In the genomic region with DNA sequence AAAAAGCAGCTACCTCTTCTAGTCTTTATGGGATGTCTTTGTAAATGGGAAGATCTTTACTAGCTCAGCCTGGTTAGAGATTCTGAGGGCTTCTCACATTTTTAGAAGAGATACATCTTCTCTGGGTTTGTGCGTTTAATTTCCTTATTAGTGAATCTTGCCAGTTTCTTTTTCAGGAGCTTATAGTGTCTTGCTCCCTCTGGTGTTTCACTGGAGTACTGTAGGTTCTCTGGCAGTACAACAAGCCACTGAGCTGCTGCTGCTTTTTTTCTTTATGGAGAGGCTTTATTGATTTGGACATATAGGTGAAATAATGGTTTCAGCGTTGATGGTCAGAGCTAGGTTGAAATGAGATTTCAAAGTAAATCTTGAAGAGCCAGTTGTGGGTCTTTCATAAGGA, we compare ENCODE assay signal across 8 cellular contexts.
A peak's percentile ranks its signal among the peaks of the same experiment; 100 is the strongest.
DNase-seq lines count a peak whose midpoint lies in the region; ATAC-seq and TF ChIP-seq lines count a peak whose summit lies in the region.

No MANE protein-coding gene starts in this region.

- no peak overlapping the region for H2BK120ac ChIP-seq in IMR-90 (ENCODE audit: low read depth, low read length)

- H3K27ac ChIP-seq in IMR-90 (ENCODE audit: insufficient read depth, low read length): no peak overlapping the region

- TF ChIP-seq CTCF in IMR-90 (conservative IDR thresholded peaks at IDR 0.05; ENCODE audit: low read depth, low read length) (peak; percentile 43), WI38 (IDR thresholded peaks at IDR 0.05; ENCODE audit: low read depth, low read length) (peak; percentile 37; the same call in 1 of the 2 replicates)

- H3K23ac ChIP-seq in IMR-90 (ENCODE audit: low read depth, low read length): no peak overlapping the region

- no TSS peak for BruUV-seq in IMR-90 (replicated peaks; lab: Mats Ljungman, UMichigan)

- no peaks in the 10 kb centered on the region for H3K9me1 ChIP-seq in IMR-90 (ENCODE audit: insufficient read depth, low read length)

- no peaks in the 10 kb centered on the region for H3K79me1 ChIP-seq in IMR-90 (ENCODE audit: low read depth in 1 of 2, low read length in 2 of 2)

- TF ChIP-seq POLR2A in IMR-90 (IDR thresholded peaks at IDR 0.05; ENCODE audit: low read depth, low read length): no peak

- H2BK5ac ChIP-seq in IMR-90 (ENCODE audit: low read depth, low read length, poor library complexity, severe bottlenecking): no peak overlapping the region

- no peak overlapping the region for H3K4me2 ChIP-seq in IMR-90 (ENCODE audit: low read depth, low read length)

- no peaks in the 10 kb centered on the region for H3K9me3 ChIP-seq in IMR-90 (ENCODE audit: control insufficient read depth, insufficient read depth, low read length)

- H3K14ac ChIP-seq in IMR-90 (replicated peaks; ENCODE audit: low read depth, low read length): no peak overlapping the region

- intact Hi-C loops in IMR-90 (cut with micrococcal nuclease): no loop called here
- intact Hi-C loops in left colon (cut with DNase I, micrococcal nuclease): no loop called here

- H2BK20ac ChIP-seq in IMR-90 (ENCODE audit: low read depth, low read length): no peak overlapping the region

- no peak overlapping the region for H3K56ac ChIP-seq in IMR-90 (ENCODE audit: extremely low read depth, insufficient read depth, low read length)

- TF ChIP-seq RAD21 in IMR-90 (IDR thresholded peaks at IDR 0.05; ENCODE audit: low read length): no peak; the same call in 1 of the 2 replicates

- no peaks in the 10 kb centered on the region for H3K36me3 ChIP-seq in IMR-90 (ENCODE audit: control insufficient read depth, insufficient read depth, low read length)

- H2AFZ ChIP-seq in IMR-90 (replicated peaks; ENCODE audit: low read length, poor library complexity): no peak overlapping the region

- H2BK15ac ChIP-seq in IMR-90 (ENCODE audit: low read depth, low read length): no peak overlapping the region

- POLR2A ChIA-PET in IMR-90 (lab: Charles Lee; ENCODE audit: unreplicated experiment): no interaction called here

- H3K4me3 ChIP-seq in IMR-90 (ENCODE audit: insufficient read depth, low read depth, low read length): no peak overlapping the region
- no peak overlapping the region for H3K4me3 ChIP-seq in WI38 (ENCODE audit: low read depth, low read length)

- H3K9ac ChIP-seq in IMR-90 (ENCODE audit: low read depth, low read length): no peak overlapping the region

- no peak overlapping the region for H2AK5ac ChIP-seq in IMR-90 (ENCODE audit: low read depth, low read length)

- H3K4ac ChIP-seq in IMR-90 (ENCODE audit: low read depth, low read length): no peak overlapping the region

- H4K5ac ChIP-seq in IMR-90 (ENCODE audit: low read depth, low read length): no peak overlapping the region

- peak; percentile 13 for DNase-seq in NCI-H146 (lab: John Stamatoyannopoulos, UW)
- DNase-seq in NCI-H146 treated with DMSO at 0.1 percent for 48 hours (lab: John Stamatoyannopoulos, UW; ENCODE audit: unreplicated experiment): no peak
- peak; percentile 33 for DNase-seq in IMR-90
- peak in 1 of 2 donors; percentile 14 for DNase-seq in left colon
- no peak for DNase-seq in DMS153 (lab: John Stamatoyannopoulos, UW)
- no peak for DNase-seq in UCSD-AML1 (lab: John Stamatoyannopoulos, UW; ENCODE audit: unreplicated experiment)

- H3K4me1 ChIP-seq in IMR-90 (ENCODE audit: control insufficient read depth, insufficient read depth, low read length): no peaks in the 10 kb centered on the region

- ATAC-seq in GM19035 (IDR thresholded peaks at IDR 0.05; ENCODE audit: unreplicated experiment) (peak; percentile 72), IMR-90 (ENCODE audit: low read depth) (no peak), left colon (peak; percentile 63)

- in situ Hi-C loops in IMR-90 (cut with MboI; ENCODE audit: low sequenced_read_pairs): no loop called here

- H2AK9ac ChIP-seq in IMR-90 (replicated peaks; ENCODE audit: low read depth, low read length, poor library complexity): no peak overlapping the region

- H4K91ac ChIP-seq in IMR-90 (ENCODE audit: insufficient read depth, low read depth, low read length): no peak overlapping the region

- H3K27me3 ChIP-seq in IMR-90 (ENCODE audit: control insufficient read depth, insufficient read depth, low read length): no peaks in the 10 kb centered on the region

- H3K18ac ChIP-seq in IMR-90 (ENCODE audit: low read depth, low read length): no peak overlapping the region

- H4K20me1 ChIP-seq in IMR-90 (ENCODE audit: insufficient read depth, low read length): no peaks in the 10 kb centered on the region

- no peak overlapping the region for H4K8ac ChIP-seq in IMR-90 (ENCODE audit: low read depth in 2 of 2, low read length in 2 of 2)

- dilution Hi-C loops in IMR-90 (cut with HindIII; ENCODE audit: low sequenced_read_pairs, unreplicated experiment): no loop called here

- no CpG with 5 or more reads among the region's 2 CpGs for WGBS in IMR-90 (ENCODE audit: extremely low coverage in 2 of 2, insufficient read length in 1 of 2), 2 experiments

- CTCF ChIA-PET in IMR-90 (lab: Yijun Ruan, JAX): interaction anchor here (0.5 to 1.1 kb wide), 2 partner anchors 12 to 419 kb away, joined by 3 read pairs; no protein-coding TSS in a partner anchor

TF ChIP-seq in IMR-90, 13 proteins besides CTCF, POLR2A, EP300 and RAD21:
- TF ChIP-seq CHD1 (IDR thresholded peaks at IDR 0.05; ENCODE audit: low read depth, low read length) (no peak), SMC3 (IDR thresholded peaks at IDR 0.05; ENCODE audit: low read depth, low read length) (peak; percentile 25; the same call in 1 of the 2 replicates)

Comparison
In these comparisons a context has a peak if more than half of its experiments do, and no peak if none do; other contexts are left out.
1. DNase-seq: peak in NCI-H146 (single experiment) and IMR-90 (single experiment); none in NCI-H146 treated with DMSO at 0.1 percent for 48 hours (single experiment), DMS153 (single experiment) and UCSD-AML1 (single experiment).